Comparison of ENCODE assay signal across 8 cellular contexts in genomic region chr10:43605850-43606322, GRCh38. TPM values are rescaled to one million over a fixed set of nuclear protein-coding genes. Genes with fewer than 3 reads are reported as not detected.
DNase-seq lines count a peak whose midpoint lies in the region; ATAC-seq and TF ChIP-seq lines count a peak whose summit lies in the region.

No MANE protein-coding gene starts in this region.

- peak overlapping the region; percentile 70 for H3K4me2 ChIP-seq in SU-DHL-6 (ENCODE audit: low read depth, low read length, poor library complexity, severe bottlenecking)

- CTCF ChIA-PET in AG04450 (lab: Charles Lee), result interaction anchor here (0.6 to 0.7 kb wide), 2 partner anchors 198 to 669 kb away, joined by 4 to 5 read pairs; no protein-coding TSS in a partner anchor

- 47% methylated on average over 12 of the region's 12 CpGs for WGBS in right cardiac atrium

- H3K9ac ChIP-seq in SU-DHL-6 (ENCODE audit: low read length), result peak overlapping the region; percentile 69

- H2AFZ ChIP-seq in SU-DHL-6 (ENCODE audit: low read depth, low read length, severe bottlenecking), result peak overlapping the region; percentile 98

- no peaks in the 10 kb centered on the region for H3K9me2 ChIP-seq in SU-DHL-6 (replicated peaks; ENCODE audit: insufficient read depth, low read length)

- DNase-seq in AG04450 (ENCODE audit: low read depth, low spot score) (no peak), right cardiac atrium (no peak), substantia nigra (lab: John Stamatoyannopoulos, UW) (no peak), islet precursor cell (no peak), DMS114 treated with DMSO at 0.1 percent for 48 hours (lab: John Stamatoyannopoulos, UW; ENCODE audit: unreplicated experiment) (no peak), NOMO-1 treated with dmso at 0.1 percent for 144 hours (lab: John Stamatoyannopoulos, UW; ENCODE audit: unreplicated experiment) (no peak)

- H4K20me1 ChIP-seq in SU-DHL-6 (ENCODE audit: low read depth, low read length), result no peaks in the 10 kb centered on the region

- H3K36me3 ChIP-seq in SU-DHL-6 (ENCODE audit: low read length), result peaks cover 9% of the 10 kb centered on the region; the same call in 1 of the 2 replicates

- ATAC-seq in GM21717 (IDR thresholded peaks at IDR 0.05; ENCODE audit: unreplicated experiment) (peak; percentile 5), right cardiac atrium (peak; percentile 37 to 59)

- 0 out of 2 replicates have a peak, but pooled peaks cover 8% of the 10 kb centered on the region for H3F3A ChIP-seq in SU-DHL-6 (ENCODE audit: insufficient read depth)

- H3K4me1 ChIP-seq in right cardiac atrium (ENCODE audit: control insufficient read depth, insufficient read depth, low read length), result no peaks in the 10 kb centered on the region

- peaks cover 3% of the 10 kb centered on the region; the same call in 1 of the 2 replicates for H3K9me3 ChIP-seq in AG04450 (ENCODE audit: control insufficient read depth, insufficient read depth, low read length)
- H3K9me3 ChIP-seq in SU-DHL-6 (ENCODE audit: insufficient read depth, low read length), result no peaks in the 10 kb centered on the region
- no peaks in the 10 kb centered on the region for H3K9me3 ChIP-seq in right cardiac atrium (ENCODE audit: control insufficient read depth, low read length)

- H3K4me3 ChIP-seq in AG04450 (ENCODE audit: low read depth, low read length), result peak overlapping the region; percentile 79; the same call in 1 of the 2 replicates
- peak overlapping the region; percentile 83 for H3K4me3 ChIP-seq in SU-DHL-6 (ENCODE audit: insufficient read depth, low read length, poor library complexity, severe bottlenecking)
- H3K4me3 ChIP-seq in right cardiac atrium (ENCODE audit: low read length), result peak overlapping the region; percentile 83

- H3K79me2 ChIP-seq in SU-DHL-6 (ENCODE audit: insufficient read depth, low read length), result no peaks in the 10 kb centered on the region

- intact Hi-C loops in right cardiac atrium (cut with DNase I), result no loop called here

- H3K27me3 ChIP-seq in AG04450 (ENCODE audit: control insufficient read depth, insufficient read depth, low read length) (peaks cover 12% of the 10 kb centered on the region), SU-DHL-6 (ENCODE audit: low read length) (no peaks in the 10 kb centered on the region), right cardiac atrium (ENCODE audit: control insufficient read depth, insufficient read depth) (no peaks in the 10 kb centered on the region)

- TF ChIP-seq CTCF in AG04450 (IDR thresholded peaks at IDR 0.05; ENCODE audit: low read depth, low read length) (no peak), SU-DHL-6 (IDR thresholded peaks at IDR 0.05; ENCODE audit: insufficient read depth, low read length, poor library complexity, severe bottlenecking) (no peak)

- H3K27ac ChIP-seq in AG04450 (ENCODE audit: low read depth, low read length), result no peak overlapping the region
- H3K27ac ChIP-seq in SU-DHL-6 (ENCODE audit: low read depth, low read length), result no peak overlapping the region
- no peak overlapping the region for H3K27ac ChIP-seq in right cardiac atrium (ENCODE audit: low read length)
- H3K27ac ChIP-seq in substantia nigra (ENCODE audit: low read depth, low read length, poor library complexity, severe bottlenecking), result peak overlapping the region; percentile 80

- POLR2A ChIA-PET in AG04450 (lab: Yijun Ruan, JAX), result interaction anchor here (0.5 to 1.0 kb wide), 2 partner anchors 12 to 42 kb away, joined by 4 to 7 read pairs; no protein-coding TSS in a partner anchor

RNA-seq across cellular contexts. Expression of gene ZNF485, which starts 0.4 kb away (rescaled TPM):
- 0.76 and 1.2 TPM in 2 replicates for polyA plus RNA-seq in AG04450 (2011; rRNA removed)
- polyA minus RNA-seq in AG04450 (2011; rRNA and poly(A)+ RNA removed), result 1.2 and 1.8 TPM in 2 replicates
- 1 to 10 TPM; 1.7 to 2.6 (median 2.0) TPM for total RNA-seq in right cardiac atrium
- polyA plus RNA-seq in right cardiac atrium, result 1.2 TPM

RNA-seq across cellular contexts. Expression of gene ZNF239, which starts 31.5 kb away (rescaled TPM):
- polyA plus RNA-seq in AG04450 (2011; rRNA removed), result 6.4 and 6.9 TPM in 2 replicates
- 5.8 and 6.9 TPM in 2 replicates for polyA minus RNA-seq in AG04450 (2011; rRNA and poly(A)+ RNA removed)
- 1 to 10 TPM; 1.9 to 2.9 (median 2.2) TPM for total RNA-seq in right cardiac atrium
- 0.93 TPM for polyA plus RNA-seq in right cardiac atrium

RNA-seq across cellular contexts. Expression of gene ZNF32, which starts 42.8 kb away (rescaled TPM):
- 53.5 and 57.7 TPM in 2 replicates for polyA plus RNA-seq in AG04450 (2011; rRNA removed)
- 15.5 and 17.8 TPM in 2 replicates for polyA minus RNA-seq in AG04450 (2011; rRNA and poly(A)+ RNA removed)
- 10 to 100 TPM; 47.2 to 65.4 (median 54.4) TPM for total RNA-seq in right cardiac atrium
- polyA plus RNA-seq in right cardiac atrium, result 86.3 TPM
